Comparison of ENCODE assay signal across 8 cellular contexts in genomic region chr19:12733369-12733896, GRCh38. TPM values are rescaled to one million over a fixed set of nuclear protein-coding genes. Genes with fewer than 3 reads are reported as not detected.
DNase-seq lines count a peak whose midpoint lies in the region; ATAC-seq and TF ChIP-seq lines count a peak whose summit lies in the region.

No MANE protein-coding gene starts in this region.

- DNase-seq in HCEC 1CT (peak; percentile 53), chondrocyte (ENCODE audit: low spot score) (no peak), mucosa of descending colon (peak in 1 of 3 donors; percentile 22), testis (peak; percentile 36)

- no peak overlapping the region for H2AFZ ChIP-seq in SU-DHL-6 (ENCODE audit: low read depth, low read length, severe bottlenecking)

- H3K9me2 ChIP-seq in SU-DHL-6 (replicated peaks; ENCODE audit: insufficient read depth, low read length) = no peaks in the 10 kb centered on the region

- intact Hi-C loops in mucosa of descending colon (cut with DNase I, micrococcal nuclease) = no loop called here
- intact Hi-C loops in testis (cut with DNase I; ENCODE audit: low total_unique reads) = loop anchor here (10.0 kb wide), 1 partner anchor 61 kb away; the partner anchor contains the start of gene JUNB

- no peak for ATAC-seq in mucosa of descending colon
- no peak for ATAC-seq in GM19351 (IDR thresholded peaks at IDR 0.05; ENCODE audit: unreplicated experiment)
- ATAC-seq in HG02571 (IDR thresholded peaks at IDR 0.05; ENCODE audit: unreplicated experiment) = no peak

- peaks cover 7% of the 10 kb centered on the region; the same call in 1 of the 2 replicates for H3K36me3 ChIP-seq in SU-DHL-6 (ENCODE audit: low read length)
- H3K36me3 ChIP-seq in mucosa of descending colon (ENCODE audit: low read depth) = peaks cover 11% of the 10 kb centered on the region
- no peaks in the 10 kb centered on the region for H3K36me3 ChIP-seq in testis (ENCODE audit: low read depth, missing control alignments)

- H3K27me3 ChIP-seq in SU-DHL-6 (ENCODE audit: low read length) = no peaks in the 10 kb centered on the region
- no peaks in the 10 kb centered on the region for H3K27me3 ChIP-seq in testis

- H3K9ac ChIP-seq in SU-DHL-6 (ENCODE audit: low read length) = peak overlapping the region; percentile 100

- H3K79me2 ChIP-seq in SU-DHL-6 (ENCODE audit: insufficient read depth, low read length) = peaks cover 56% of the 10 kb centered on the region

- H3K9me3 ChIP-seq in SU-DHL-6 (ENCODE audit: insufficient read depth, low read length) (no peaks in the 10 kb centered on the region), mucosa of descending colon (no peaks in the 10 kb centered on the region), testis (no peaks in the 10 kb centered on the region)

- no peak; the same call in 1 of the 2 replicates for TF ChIP-seq CTCF in C4-2B (conservative IDR thresholded peaks at IDR 0.05)
- TF ChIP-seq CTCF in SU-DHL-6 (IDR thresholded peaks at IDR 0.05; ENCODE audit: insufficient read depth, low read length, poor library complexity, severe bottlenecking) = peak; percentile 63
- TF ChIP-seq CTCF in chondrocyte (IDR thresholded peaks at IDR 0.05) = peak; percentile 65
- TF ChIP-seq CTCF in mucosa of descending colon (IDR thresholded peaks at IDR 0.05) = no peak
- TF ChIP-seq CTCF in testis (IDR thresholded peaks at IDR 0.05) = no peak

- H3K27ac Mint-ChIP-seq in chondrocyte (ENCODE audit: unreplicated experiment) = peak overlapping the region; percentile 95

- peaks cover 14% of the 10 kb centered on the region for H3K36me3 Mint-ChIP-seq in chondrocyte (ENCODE audit: low read depth)

- H3K9me3 Mint-ChIP-seq in chondrocyte (ENCODE audit: low read depth) = no peaks in the 10 kb centered on the region

- TF ChIP-seq POLR2A in testis (IDR thresholded peaks at IDR 0.05) = no peak

- H3K4me3 ChIP-seq in SU-DHL-6 (ENCODE audit: insufficient read depth, low read length, poor library complexity, severe bottlenecking) (peak overlapping the region; percentile 99), mucosa of descending colon (peak overlapping the region; percentile 68), testis (peak overlapping the region; percentile 90 to 91)

- no peaks in the 10 kb centered on the region for H3K27me3 Mint-ChIP-seq in chondrocyte (ENCODE audit: low read depth)

- WGBS in testis, 2 donors = 6 to 12% methylated on average over 5 to 6 of the region's 6 CpGs

- H3K4me3 Mint-ChIP-seq in chondrocyte (ENCODE audit: unreplicated experiment) = peak overlapping the region; percentile 92

- H3K27ac ChIP-seq in C4-2B (peak overlapping the region; percentile 97), SU-DHL-6 (ENCODE audit: low read depth, low read length) (peak overlapping the region; percentile 80), testis (peak overlapping the region; percentile 85 to 89)

- H3F3A ChIP-seq in SU-DHL-6 (ENCODE audit: insufficient read depth) = peaks cover 10% of the 10 kb centered on the region; the same call in 1 of the 2 replicates

- H3K4me1 Mint-ChIP-seq in chondrocyte (ENCODE audit: low read depth) = peaks cover 38% of the 10 kb centered on the region

- peaks cover 11% of the 10 kb centered on the region; the same call in 1 of the 2 replicates for H4K20me1 ChIP-seq in SU-DHL-6 (ENCODE audit: low read depth, low read length)

- peak overlapping the region; percentile 97 for H3K4me2 ChIP-seq in SU-DHL-6 (ENCODE audit: low read depth, low read length, poor library complexity, severe bottlenecking)

- H3K4me1 ChIP-seq in mucosa of descending colon (ENCODE audit: low read depth) (peaks cover 32% of the 10 kb centered on the region), testis (peaks cover 22% of the 10 kb centered on the region)

RNA-seq across cellular contexts. Expression of gene TRIR, which starts 1.1 kb away (rescaled TPM):
- total RNA-seq in chondrocyte (132 to 145 TPM (median 137 TPM) in 3 replicates), mucosa of descending colon (100 to 1,000 TPM; 122 to 164 (median 146) TPM), testis (100 to 1,000 TPM; 244 to 329 TPM)
- polyA plus RNA-seq in testis (ENCODE audit: insufficient read depth, low read depth, low replicate concordance) = 158 TPM

RNA-seq across cellular contexts. Expression of gene GET3, which starts 3.9 kb away (rescaled TPM):
- total RNA-seq in chondrocyte (44.2 to 57.0 TPM (median 48.8 TPM) in 3 replicates), mucosa of descending colon (10 to 100 TPM; 44.8 to 70.5 (median 50.0) TPM), testis (100 to 1,000 TPM in 1 of 2 donors, 10 to 100 TPM in 1; 89.3 to 109 TPM)
- polyA plus RNA-seq in testis (ENCODE audit: insufficient read depth, low read depth, low replicate concordance) = 134 TPM

RNA-seq across cellular contexts. Expression of gene TNPO2, which starts 9.7 kb away (rescaled TPM):
- total RNA-seq in chondrocyte (64.5 to 82.7 TPM (median 71.8 TPM) in 3 replicates), mucosa of descending colon (10 to 100 TPM; 48.9 to 73.3 (median 66.9) TPM), testis (100 to 1,000 TPM; 110 to 129 TPM)
- polyA plus RNA-seq in testis (ENCODE audit: insufficient read depth, low read depth, low replicate concordance) = 103 TPM

RNA-seq across cellular contexts. Expression of gene BEST2, which starts 18.2 kb away (rescaled TPM):
- total RNA-seq in chondrocyte (not detected in 3 replicates), mucosa of descending colon (100 to 1,000 TPM in 1 of 3 donors, 10 to 100 TPM in 2; 29.0 to 167 (median 32.2) TPM), testis (under 1 TPM; 0.50 to 0.87 TPM)
- polyA plus RNA-seq in testis (ENCODE audit: insufficient read depth, low read depth, low replicate concordance) = not detected

RNA-seq across cellular contexts. Expression of gene FBXW9, which starts 37.0 kb away (rescaled TPM):
- total RNA-seq in chondrocyte (5.0 to 11.7 TPM (median 5.2 TPM) in 3 replicates), mucosa of descending colon (1 to 10 TPM; 6.0 to 8.9 (median 7.8) TPM), testis (10 to 100 TPM; 20.5 to 23.3 TPM)
- 27.4 TPM for polyA plus RNA-seq in testis (ENCODE audit: insufficient read depth, low read depth, low replicate concordance)

Comparison
In these comparisons a context has a peak if more than half of its experiments do, and no peak if none do; other contexts are left out.
1. CTCF ChIP-seq: peak in SU-DHL-6 (single experiment) and chondrocyte (single experiment); none in C4-2B (single experiment), mucosa of descending colon (single experiment) and testis (0 of 3).
2. Peak in every context shown above with its lines, with median percentiles within 50 percentile points of each other: H3K27ac ChIP-seq and H3K4me3 ChIP-seq.